Comparison of ENCODE assay signal across 1 cellular context in the genomic region with DNA sequence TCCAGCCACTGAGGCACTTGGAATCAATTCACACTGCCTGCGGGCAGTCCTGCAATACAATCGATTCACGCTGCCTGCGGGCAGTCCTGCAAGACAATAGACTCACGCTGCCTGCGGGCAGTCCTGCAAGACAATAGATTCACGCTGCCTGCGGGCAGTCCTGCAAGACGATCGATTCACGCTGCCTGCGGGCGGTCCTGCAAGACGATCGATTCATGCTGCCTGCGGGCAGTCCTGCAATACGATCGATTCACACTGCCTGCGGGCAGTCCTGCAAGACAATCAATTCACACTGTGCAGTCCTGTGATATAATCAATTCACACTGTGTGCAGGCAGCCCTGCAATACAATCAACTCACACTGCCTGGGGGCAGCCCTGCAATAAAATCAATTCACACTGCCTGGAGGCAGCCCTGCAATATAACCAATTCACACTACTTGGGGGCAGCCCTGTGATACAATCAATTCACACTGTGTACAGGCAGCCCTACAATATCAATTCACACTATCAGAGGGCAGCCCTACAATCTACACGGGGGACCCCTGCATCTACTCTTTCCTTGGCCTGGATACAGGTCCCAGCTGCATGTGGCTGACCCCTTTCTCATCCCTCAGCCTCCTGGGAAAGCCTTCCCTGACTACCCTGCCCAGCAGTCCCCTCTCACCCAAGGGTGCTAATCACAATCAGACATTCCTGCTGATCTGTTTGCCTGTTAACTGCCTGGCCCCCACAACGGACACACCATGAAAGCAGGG.
TF ChIP-seq lines count a peak whose summit lies in the region.

No MANE protein-coding gene starts in this region.

TF ChIP-seq in IMR-90, 13 proteins besides CTCF, POLR2A, EP300 and RAD21 (continued from another document):
- no peak for TF ChIP-seq SMC3 (IDR thresholded peaks at IDR 0.05; ENCODE audit: low read depth, low read length)
- TF ChIP-seq, protein P1, sequence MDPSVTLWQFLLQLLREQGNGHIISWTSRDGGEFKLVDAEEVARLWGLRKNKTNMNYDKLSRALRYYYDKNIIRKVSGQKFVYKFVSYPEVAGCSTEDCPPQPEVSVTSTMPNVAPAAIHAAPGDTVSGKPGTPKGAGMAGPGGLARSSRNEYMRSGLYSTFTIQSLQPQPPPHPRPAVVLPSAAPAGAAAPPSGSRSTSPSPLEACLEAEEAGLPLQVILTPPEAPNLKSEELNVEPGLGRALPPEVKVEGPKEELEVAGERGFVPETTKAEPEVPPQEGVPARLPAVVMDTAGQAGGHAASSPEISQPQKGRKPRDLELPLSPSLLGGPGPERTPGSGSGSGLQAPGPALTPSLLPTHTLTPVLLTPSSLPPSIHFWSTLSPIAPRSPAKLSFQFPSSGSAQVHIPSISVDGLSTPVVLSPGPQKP (IDR thresholded peaks at IDR 0.05; ENCODE audit: borderline replicate concordance, low read depth, low read length) = no peak
TF ChIP-seq in IMR-90: peak in this region for 0.
